Comparison of ENCODE assay signal across 8 cellular contexts in the genomic region with DNA sequence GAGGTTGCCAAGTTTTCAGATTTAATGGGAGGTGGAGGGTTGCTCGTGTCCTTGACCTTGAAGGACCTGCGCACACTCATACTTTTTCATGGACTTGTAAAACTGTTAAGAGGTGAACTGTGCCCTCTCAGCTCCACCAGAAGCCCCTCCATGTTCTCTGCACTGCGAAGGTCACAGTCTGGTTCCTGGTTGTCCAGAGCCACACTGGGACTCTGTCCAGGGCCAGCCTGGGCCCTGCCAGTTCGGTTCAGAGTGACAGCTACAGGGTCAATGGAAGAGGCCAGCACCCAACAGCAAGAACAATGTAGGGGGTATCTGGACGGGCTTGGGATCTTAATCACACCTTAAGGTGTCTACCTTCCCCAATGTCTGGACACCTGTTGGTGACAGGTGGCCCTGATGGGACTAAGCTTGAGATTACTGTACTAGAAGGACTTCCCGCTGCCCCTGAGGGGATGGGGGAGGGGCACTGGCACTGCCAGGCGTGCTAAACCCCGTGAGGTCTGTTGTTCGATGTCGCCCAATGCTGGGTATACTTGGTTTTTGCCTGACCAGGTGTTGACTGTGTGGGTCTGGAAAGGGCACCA. TPM values are rescaled to one million over a fixed set of nuclear protein-coding genes. Genes with fewer than 3 reads are reported as not detected.
DNase-seq lines count a peak whose midpoint lies in the region; ATAC-seq lines count a peak whose summit lies in the region.

No MANE protein-coding gene starts in this region.

- H3K9me3 Mint-ChIP-seq in T-helper 2 cell treated with Interferon-gamma antibody and Interleukin-4, amounts not matched to agents 5 μg/mL and 100 μg/mL, for 36 hours: no peaks in the 10 kb centered on the region

- H3K56ac ChIP-seq in mesendoderm (ENCODE audit: low read length): peak overlapping the region; percentile 86

- no peak for DNase-seq in T-helper 2 cell treated with Interferon-gamma antibody and Interleukin-4, amounts not matched to agents 5 μg/mL and 100 μg/mL, for 36 hours (ENCODE audit: low spot score)
- DNase-seq in T-helper 2 cell (no peak), cerebellum (ENCODE audit: low spot score) (peak; percentile 4), mesendoderm (peak; percentile 11)

- peak overlapping the region; percentile 88 for H3K4me3 Mint-ChIP-seq in T-helper 2 cell treated with Interferon-gamma antibody and Interleukin-4, amounts not matched to agents 5 μg/mL and 100 μg/mL, for 36 hours

- peak overlapping the region; percentile 58 for H3K4me2 ChIP-seq in mesendoderm (ENCODE audit: low read length)

- H3K36me3 ChIP-seq in mesendoderm (ENCODE audit: control insufficient read depth, insufficient read depth, low read length): no peaks in the 10 kb centered on the region

- H2AK5ac ChIP-seq in mesendoderm (ENCODE audit: low read length): peak overlapping the region; percentile 62

- H3K9ac ChIP-seq in mesendoderm (ENCODE audit: low read length): peak overlapping the region; percentile 82

- no peak overlapping the region for H3K4me3 ChIP-seq in mesendoderm (ENCODE audit: low read length)

- ATAC-seq in HG03045 (IDR thresholded peaks at IDR 0.05; ENCODE audit: unreplicated experiment): no peak
- no peak for ATAC-seq in HG03108 (IDR thresholded peaks at IDR 0.05; ENCODE audit: unreplicated experiment)
- no peak for ATAC-seq in GM21723 (IDR thresholded peaks at IDR 0.05; ENCODE audit: unreplicated experiment)

- H4K8ac ChIP-seq in mesendoderm (ENCODE audit: low read depth, low read length): no peak overlapping the region

- H2BK15ac ChIP-seq in mesendoderm (replicated peaks; ENCODE audit: low read depth): no peak overlapping the region

- no CpG with 5 or more reads among the region's 10 CpGs for WGBS in mesendoderm (ENCODE audit: extremely low coverage, insufficient coverage, low lambda C conversion rate)

- peaks cover 3% of the 10 kb centered on the region for H3K36me3 Mint-ChIP-seq in T-helper 2 cell treated with Interferon-gamma antibody and Interleukin-4, amounts not matched to agents 5 μg/mL and 100 μg/mL, for 36 hours (ENCODE audit: low read depth)

- no peak overlapping the region for H4K5ac ChIP-seq in mesendoderm (ENCODE audit: low read length)

- peaks cover 42% of the 10 kb centered on the region for H3K4me1 Mint-ChIP-seq in T-helper 2 cell treated with Interferon-gamma antibody and Interleukin-4, amounts not matched to agents 5 μg/mL and 100 μg/mL, for 36 hours (ENCODE audit: low read depth)

- H3K27me3 Mint-ChIP-seq in T-helper 2 cell treated with Interferon-gamma antibody and Interleukin-4, amounts not matched to agents 5 μg/mL and 100 μg/mL, for 36 hours (ENCODE audit: low read depth): peaks cover 4% of the 10 kb centered on the region

- no peaks in the 10 kb centered on the region for H3K79me2 ChIP-seq in mesendoderm (ENCODE audit: control insufficient read depth, insufficient read depth, low read length)

- H3K4me1 ChIP-seq in mesendoderm (ENCODE audit: control insufficient read depth, low read depth, low read length): peaks cover 8% of the 10 kb centered on the region

- no peak overlapping the region for H3K23ac ChIP-seq in mesendoderm (ENCODE audit: low read length)

- H3K79me1 ChIP-seq in mesendoderm (ENCODE audit: low read length): no peaks in the 10 kb centered on the region

- H3K18ac ChIP-seq in mesendoderm (ENCODE audit: low read length): peak overlapping the region; percentile 41

- H3K27ac ChIP-seq in mesendoderm (ENCODE audit: low read depth, low read length): peak overlapping the region; percentile 75
- peak overlapping the region; percentile 66 for H3K27ac ChIP-seq in temporal lobe (ENCODE audit: low read depth, low read length)

- H3K27ac Mint-ChIP-seq in T-helper 2 cell treated with Interferon-gamma antibody and Interleukin-4, amounts not matched to agents 5 μg/mL and 100 μg/mL, for 36 hours: peak overlapping the region; percentile 97

- H2BK120ac ChIP-seq in mesendoderm (ENCODE audit: low read depth, low read length): no peak overlapping the region

- peak overlapping the region; percentile 81 for H3K4ac ChIP-seq in mesendoderm (ENCODE audit: low read depth, low read length)

- no peaks in the 10 kb centered on the region for H3K27me3 ChIP-seq in mesendoderm (ENCODE audit: insufficient read depth, low read length, poor library complexity)

- H2BK5ac ChIP-seq in mesendoderm (ENCODE audit: low read length): peak overlapping the region; percentile 63

RNA-seq across cellular contexts. Expression of gene GRK7, which starts 34.7 kb away (rescaled TPM):
- 0.09 TPM for total RNA-seq in cerebellum
- polyA plus RNA-seq in mesendoderm (2013, experiment 1 of 2): not detected
- polyA plus RNA-seq in mesendoderm (2013, experiment 2 of 2): 0.01 TPM
- 0.25 TPM for total RNA-seq in temporal lobe

RNA-seq across cellular contexts. Expression of gene RNF7, which starts 59.8 kb away (rescaled TPM):
- total RNA-seq in cerebellum (20.5 TPM), temporal lobe (18.4 TPM)
- 135 TPM for polyA plus RNA-seq in mesendoderm (2013, experiment 1 of 2)
- polyA plus RNA-seq in mesendoderm (2013, experiment 2 of 2): 134 TPM

Comparison
In these comparisons a context has a peak if more than half of its experiments do, and no peak if none do; other contexts are left out.
1. DNase-seq: peak in cerebellum (single experiment) and mesendoderm (single experiment); none in T-helper 2 cell treated with Interferon-gamma antibody and Interleukin-4, amounts not matched to agents 5 μg/mL and 100 μg/mL, for 36 hours (single experiment) and T-helper 2 cell (0 of 5).